Comparison of ENCODE assay signal across 8 cellular contexts in the genomic region with DNA sequence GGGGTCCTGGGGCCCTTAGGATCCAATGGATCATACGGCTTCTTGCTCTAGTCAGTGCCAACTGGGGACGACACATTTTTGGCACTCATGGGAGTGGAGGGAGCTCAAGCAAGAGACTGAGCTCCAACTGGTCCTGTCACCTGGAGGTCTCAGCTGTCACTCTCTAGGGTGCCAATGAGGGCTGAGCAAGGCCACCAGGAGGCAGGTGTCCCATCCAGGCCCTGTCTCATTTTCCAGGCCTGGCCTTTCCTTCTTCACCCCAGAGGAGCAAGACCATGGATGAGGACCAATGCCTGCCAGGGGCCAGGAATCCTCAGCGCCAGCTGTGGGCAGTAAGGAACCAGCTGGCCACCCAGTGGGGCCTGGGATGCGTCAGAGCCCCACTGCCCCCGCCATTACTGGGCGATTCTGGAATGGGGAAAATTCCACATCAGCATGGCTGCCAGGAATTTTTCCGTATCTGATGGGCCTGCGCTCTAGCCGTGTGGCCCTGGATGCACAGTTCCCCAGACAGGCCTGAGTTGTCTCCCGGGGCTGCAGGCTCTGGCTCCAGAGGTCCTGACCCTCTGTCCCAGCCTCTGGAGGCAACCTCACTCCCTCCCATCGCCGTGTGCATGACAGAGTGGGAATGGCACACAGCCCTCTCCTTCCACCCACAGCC. TPM values are rescaled to one million over a fixed set of nuclear protein-coding genes. Genes with fewer than 3 reads are reported as not detected.
DNase-seq lines count a peak whose midpoint lies in the region; ATAC-seq and TF ChIP-seq lines count a peak whose summit lies in the region.

No MANE protein-coding gene starts in this region.

- TF ChIP-seq RAD21 in SK-N-SH (IDR thresholded peaks at IDR 0.05; ENCODE audit: low read length), result peak; percentile 13

- peaks cover 7% of the 10 kb centered on the region for H3F3A ChIP-seq in SK-N-SH (replicated peaks; ENCODE audit: insufficient read depth)

- TF ChIP-seq EP300 in SK-N-SH (IDR thresholded peaks at IDR 0.05; ENCODE audit: borderline replicate concordance in 1 of 2, low read depth in 1 of 2, low read length in 1 of 2), result peak; percentile 68 to 77; a peak in 3 of 4 replicates

- H3K27ac ChIP-seq in SK-N-SH (ENCODE audit: low read depth in 2 of 2, low read length in 1 of 2), result peak overlapping the region; percentile 60 to 70; a peak in 3 of 4 replicates
- peak overlapping the region in 1 of 10 donors; percentile 12 for H3K27ac ChIP-seq in heart right ventricle

- 0 out of 2 replicates have a peak, but pooled peaks cover 2% of the 10 kb centered on the region for H4K20me1 ChIP-seq in SK-N-SH (ENCODE audit: insufficient read depth)

- no peak overlapping the region for H2AFZ ChIP-seq in SK-N-SH (ENCODE audit: low read depth)

- H3K4me2 ChIP-seq in SK-N-SH, result peak overlapping the region; percentile 60

- H3K4me3 ChIP-seq in SK-N-SH (ENCODE audit: low read depth in 2 of 2, low read length in 1 of 2) (no peak overlapping the region), heart right ventricle (peak overlapping the region in 1 of 10 donors; percentile 13)

- no peaks in the 10 kb centered on the region for H3K9me2 ChIP-seq in SK-N-SH

- ATAC-seq in heart right ventricle, result peak; percentile 18 to 74 (median 69)
- no peak for ATAC-seq in GM18867 (IDR thresholded peaks at IDR 0.05; ENCODE audit: unreplicated experiment)
- ATAC-seq in GM19328 (IDR thresholded peaks at IDR 0.05; ENCODE audit: unreplicated experiment), result no peak

- DNase-seq in COLO668 (lab: John Stamatoyannopoulos, UW; ENCODE audit: unreplicated experiment) (peak; percentile 47), SK-N-SH (peak; percentile 84), heart right ventricle (peak; percentile 9 to 47), posterior vena cava (ENCODE audit: low spot score) (peak; percentile 90), NCI-H1694 treated with DMSO at 0.1 percent for 48 hours (lab: John Stamatoyannopoulos, UW) (no peak), SKM-1 treated with dmso at 0.1 percent for 144 hours (lab: John Stamatoyannopoulos, UW; ENCODE audit: unreplicated experiment) (no peak)

- intact Hi-C loops in heart right ventricle (cut with DNase I), result no loop called here
- intact Hi-C loops in posterior vena cava (cut with DNase I), result no loop called here

- H3K79me2 ChIP-seq in SK-N-SH (ENCODE audit: insufficient read depth), result no peaks in the 10 kb centered on the region

- TF ChIP-seq CTCF in SK-N-SH (IDR thresholded peaks at IDR 0.05), result no peak; the same call in 1 of the 2 replicates
- TF ChIP-seq CTCF in heart right ventricle (IDR thresholded peaks at IDR 0.05), result peak in 1 of 9 donors; percentile 13

- no peak overlapping the region for H3K9ac ChIP-seq in SK-N-SH

- H3K4me1 ChIP-seq in SK-N-SH (ENCODE audit: control insufficient read depth in 1 of 2, insufficient read depth in 2 of 2, low read depth in 1 of 2, low read length in 1 of 2) (peaks cover 10 to 27% of the 10 kb centered on the region in 2 experiments; a peak in 2 of 4 replicates), heart right ventricle (peaks cover 0 to 18% (median 13%) of the 10 kb centered on the region in 9 donors)

- H3K9me3 ChIP-seq in SK-N-SH (no peaks in the 10 kb centered on the region), heart right ventricle (no peaks in the 10 kb centered on the region)

- POLR2A ChIA-PET in SK-N-SH (lab: Yijun Ruan, JAX), result interaction anchor here (0.6 to 1.2 kb wide), 4 partner anchors 10 to 60 kb away, joined by 3 to 5 read pairs (median 3); partner anchors contain the start of genes PES1 and SLC35E4

- H3K36me3 ChIP-seq in SK-N-SH (replicated peaks in 1 of 2; ENCODE audit: control insufficient read depth in 1 of 2, insufficient read depth in 2 of 2, low read length in 1 of 2), result peaks cover 0 to 41% of the 10 kb centered on the region in 2 experiments
- H3K36me3 ChIP-seq in heart right ventricle, result peaks cover 9 to 48% (median 39%) of the 10 kb centered on the region in 9 donors

- 17% methylated on average over 7 of the region's 12 CpGs for WGBS in SK-N-SH (ENCODE audit: low lambda C conversion rate)
- 39 to 43% methylated on average over 12 of the region's 12 CpGs for WGBS in heart right ventricle, 2 donors

- CTCF ChIA-PET in SK-N-SH (lab: Yijun Ruan, JAX), result interaction anchor here (0.6 to 0.9 kb wide), 5 partner anchors 10 to 184 kb away, joined by 3 to 5 read pairs (median 4); no protein-coding TSS in a partner anchor

- no peaks in the 10 kb centered on the region for H3K27me3 ChIP-seq in SK-N-SH (ENCODE audit: insufficient read depth)
- H3K27me3 ChIP-seq in heart right ventricle, result peaks cover 0 to 18% (median 0%) of the 10 kb centered on the region in 7 donors

TF ChIP-seq in SK-N-SH, 30 proteins besides CTCF, POLR2A, EP300 and RAD21 (continues in another document):
- TF ChIP-seq GATA2 (CRISPR knock-in tag; IDR thresholded peaks at IDR 0.05) (peak; percentile 86), USF2 (IDR thresholded peaks at IDR 0.05; ENCODE audit: borderline replicate concordance, low read depth, low read length) (0 out of 2 replicates have a peak, but pooled peaks have one; percentile 11), MXI1 (IDR thresholded peaks at IDR 0.05; ENCODE audit: low read depth, low read length) (peak; percentile 69), MEF2A (IDR thresholded peaks at IDR 0.05; ENCODE audit: borderline replicate concordance, low read depth) (no peak), EZH2phosphoT487 (IDR thresholded peaks at IDR 0.05; ENCODE audit: borderline replicate concordance, low read depth) (no peak), SIN3A (IDR thresholded peaks at IDR 0.05; ENCODE audit: borderline replicate concordance, low read depth, low read length) (peak; percentile 73; the same call in 1 of the 2 replicates), FOXM1 (IDR thresholded peaks at IDR 0.05; ENCODE audit: low read depth) (no peak), NFIC (IDR thresholded peaks at IDR 0.05; ENCODE audit: borderline replicate concordance) (peak; percentile 91), YY1 (IDR thresholded peaks at IDR 0.05; ENCODE audit: low read depth) (peak; percentile 85), FOSL2 (IDR thresholded peaks at IDR 0.05; ENCODE audit: borderline replicate concordance, low read depth) (peak; percentile 70), RCOR1 (IDR thresholded peaks at IDR 0.05; ENCODE audit: low read length) (peak; percentile 78), CHD2 (IDR thresholded peaks at IDR 0.05; ENCODE audit: low read length, partially characterized antibody) (peak; percentile 44), ELF1 (IDR thresholded peaks at IDR 0.05) (peak; percentile 61), MAX (IDR thresholded peaks at IDR 0.05; ENCODE audit: low read depth) (peak; percentile 67; the same call in 1 of the 2 replicates), POLR2AphosphoS5 (IDR thresholded peaks at IDR 0.05; ENCODE audit: low read depth, low read length) (0 out of 2 replicates have a peak, but pooled peaks have one; percentile 29), GABPA (IDR thresholded peaks at IDR 0.05; ENCODE audit: low read depth) (no peak), RXRA (IDR thresholded peaks at IDR 0.05; ENCODE audit: borderline replicate concordance, low read depth) (no peak; the same call in 1 of the 2 replicates), TEAD4 (IDR thresholded peaks at IDR 0.05; ENCODE audit: borderline replicate concordance, insufficient read depth) (peak; percentile 92)
- TF ChIP-seq, protein P1, sequence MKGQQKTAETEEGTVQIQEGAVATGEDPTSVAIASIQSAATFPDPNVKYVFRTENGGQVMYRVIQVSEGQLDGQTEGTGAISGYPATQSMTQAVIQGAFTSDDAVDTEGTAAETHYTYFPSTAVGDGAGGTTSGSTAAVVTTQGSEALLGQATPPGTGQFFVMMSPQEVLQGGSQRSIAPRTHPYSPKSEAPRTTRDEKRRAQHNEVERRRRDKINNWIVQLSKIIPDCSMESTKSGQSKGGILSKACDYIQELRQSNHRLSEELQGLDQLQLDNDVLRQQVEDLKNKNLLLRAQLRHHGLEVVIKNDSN (IDR thresholded peaks at IDR 0.05; ENCODE audit: borderline replicate concordance, low read depth), result no peak

RNA-seq across cellular contexts. Expression of gene GAL3ST1, which starts 0.7 kb away (rescaled TPM):
- polyA plus RNA-seq in SK-N-SH (2012; rRNA removed) (0.08 TPM in 1 of 2 replicates, not detected in the other), heart right ventricle (under 1 TPM; 0.29 to 0.49 TPM)
- polyA plus RNA-seq in SK-N-SH (2012; cell fraction: cytosol; rRNA removed), result 0.01 TPM in 1 of 2 replicates, not detected in the other
- polyA plus RNA-seq in SK-N-SH (2012; cell fraction: nucleus; rRNA removed), result 0.29 and 0.31 TPM in 2 replicates
- total RNA-seq in heart right ventricle (under 1 TPM in 2 of 10 donors, not detected in 8; 0.22 to 0.28 TPM), posterior vena cava (1 to 10 TPM; 1.3 to 2.5 TPM)

RNA-seq across cellular contexts. Expression of gene PES1, which starts 16.6 kb away (rescaled TPM):
- polyA plus RNA-seq in SK-N-SH (2012; rRNA removed) (109 and 119 TPM in 2 replicates), heart right ventricle (10 to 100 TPM; 26.2 to 51.7 TPM)
- 82.9 and 86.2 TPM in 2 replicates for polyA plus RNA-seq in SK-N-SH (2012; cell fraction: cytosol; rRNA removed)
- polyA plus RNA-seq in SK-N-SH (2012; cell fraction: nucleus; rRNA removed), result 119 and 123 TPM in 2 replicates
- total RNA-seq in heart right ventricle (10 to 100 TPM; 16.3 to 31.3 (median 24.5) TPM), posterior vena cava (10 to 100 TPM; 37.9 to 48.2 TPM)

RNA-seq across cellular contexts. Expression of gene SEC14L6, which starts 28.6 kb away (rescaled TPM):
- polyA plus RNA-seq in SK-N-SH (2012; rRNA removed) (not detected in 2 replicates), heart right ventricle (not detected)
- not detected in 2 replicates for polyA plus RNA-seq in SK-N-SH (2012; cell fraction: cytosol; rRNA removed)
- not detected in 2 replicates for polyA plus RNA-seq in SK-N-SH (2012; cell fraction: nucleus; rRNA removed)
- total RNA-seq in heart right ventricle (under 1 TPM in 5 of 10 donors, not detected in 5; 0.11 to 0.37 (median 0.25) TPM), posterior vena cava (under 1 TPM; 0.10 to 0.14 TPM)

RNA-seq across cellular contexts. Expression of gene TCN2, which starts 31.8 kb away (rescaled TPM):
- 4.1 and 4.5 TPM in 2 replicates for polyA plus RNA-seq in SK-N-SH (2012; rRNA removed)
- polyA plus RNA-seq in SK-N-SH (2012; cell fraction: cytosol; rRNA removed), result 1.8 and 2.9 TPM in 2 replicates
- polyA plus RNA-seq in SK-N-SH (2012; cell fraction: nucleus; rRNA removed), result 3.8 and 4.6 TPM in 2 replicates
- total RNA-seq in heart right ventricle, result 10 to 100 TPM in 9 of 10 donors, 1 to 10 TPM in 1; 8.9 to 46.8 (median 14.8) TPM
- polyA plus RNA-seq in heart right ventricle, result 10 to 100 TPM; 11.7 to 17.4 TPM
- 10 to 100 TPM; 23.4 to 47.3 TPM for total RNA-seq in posterior vena cava

Comparison
In these comparisons a context has a peak if more than half of its experiments do, and no peak if none do; other contexts are left out.
1. DNase-seq: peak in COLO668 (single experiment), SK-N-SH (single experiment), heart right ventricle (2 of 2) and posterior vena cava (single experiment); none in NCI-H1694 treated with DMSO at 0.1 percent for 48 hours (single experiment) and SKM-1 treated with dmso at 0.1 percent for 144 hours (single experiment).
2. ATAC-seq: peak in heart right ventricle (8 of 8); none in GM18867 (single experiment) and GM19328 (single experiment).